Comparison of ENCODE assay signal across 29 cellular contexts in genomic region chr3:144995856-144996255, GRCh38.
"Had no signal": no experiment of that assay in that cellular context is flagged by ENCODE, and none has a peak within 500 bp of the region (broad histone marks: within the 10 kb centered on the region; RNA-seq: fewer than 3 reads in every experiment).

No MANE protein-coding gene starts in this region.

- DNase-seq: stimulated activated CD4-positive, alpha-beta T cell treated with anti-CD3 and anti-CD28 coated beads, Interleukin-2, amount 100 ng/mL, for 48 hours; stimulated activated CD4-positive, alpha-beta T cell treated with anti-CD3 and anti-CD28 coated beads, Interleukin-4, amount 100 ng/mL, for 1 hour; stimulated activated CD4-positive, alpha-beta T cell treated with anti-CD3 and anti-CD28 coated beads, Interleukin-4, amount 100 ng/mL, for 24 hours; stimulated activated CD4-positive, alpha-beta T cell treated with anti-CD3 and anti-CD28 coated beads, Interleukin-4, amount 100 ng/mL, for 4 hours; stimulated activated CD8-positive, alpha-beta memory T cell treated with anti-CD3 and anti-CD28 coated beads, Interleukin-4, amount 100 ng/mL, for 48 hours; stimulated activated naive B cell treated with anti-CD40 and anti-IgM and Interleukin-4, amounts not matched to agents 10 μg/mL and 1 μg/mL and 100 μg/mL, for 72 hours; stimulated activated naive CD4-positive, alpha-beta T cell; stimulated activated naive CD4-positive, alpha-beta T cell treated with Interleukin-2 at 50 U/mL for 16 hours; stimulated activated naive CD8-positive, alpha-beta T cell treated with anti-CD3 and anti-CD28 coated beads, Interleukin-15, amount 100 ng/mL, for 72 hours; stimulated activated naive CD8-positive, alpha-beta T cell treated with anti-CD3 and anti-CD28 coated beads, Interleukin-15, Interleukin-2, amounts not matched to agents 100 U/mL and 50 U/mL, for 24 hours; stomach; substantia nigra; testis; thyroid gland; tibial artery; transverse colon; trophoblast cell; upper lobe of left lung; upper lobe of right lung; uterus had no signal

- H3K4me1 ChIP-seq: stomach, suprapubic skin, testis, thyroid gland, tibial artery, tibial nerve, transverse colon, upper lobe of left lung, upper lobe of right lung, uterus, vagina had no signal

- H3K4me3 ChIP-seq: stomach, suprapubic skin, testis, thoracic aorta, thyroid gland, tibial artery, tibial nerve, transverse colon, upper lobe of left lung, upper lobe of right lung, uterus, vagina had no signal

- H3K4me1 Mint-ChIP-seq: stimulated activated effector memory CD8-positive, alpha-beta T cell treated with anti-CD3 and anti-CD28 coated beads, Interleukin-12 subunit alpha, Interleukin-12 subunit beta, amount 100 ng/mL, for 72 hours; stimulated activated memory B cell treated with anti-CD40 and anti-IgM and Interleukin-4, amounts not matched to agents 10 μg/mL and 1 μg/mL and 100 μg/mL, for 72 hours; stimulated activated naive B cell treated with anti-CD40 and anti-IgM and Interleukin-4, amounts not matched to agents 10 μg/mL and 1 μg/mL and 100 μg/mL, for 72 hours; stimulated activated naive CD8-positive, alpha-beta T cell treated with anti-CD3 and anti-CD28 coated beads, Interleukin-15, amount 100 ng/mL, for 72 hours had no signal

- H3K27me3 ChIP-seq: stomach, suprapubic skin, testis, thyroid gland, tibial artery, tibial nerve, transverse colon, upper lobe of left lung, upper lobe of right lung, uterus, vagina had no signal

- H3K9me3 Mint-ChIP-seq: type B pancreatic cell had no signal

- H3K27ac Mint-ChIP-seq: stimulated activated effector memory CD8-positive, alpha-beta T cell treated with anti-CD3 and anti-CD28 coated beads, Interleukin-12 subunit alpha, Interleukin-12 subunit beta, amount 100 ng/mL, for 72 hours; stimulated activated memory B cell treated with anti-CD40 and anti-IgM and Interleukin-4, amounts not matched to agents 10 μg/mL and 1 μg/mL and 100 μg/mL, for 72 hours; stimulated activated naive B cell treated with anti-CD40 and anti-IgM and Interleukin-4, amounts not matched to agents 10 μg/mL and 1 μg/mL and 100 μg/mL, for 72 hours; stimulated activated naive CD8-positive, alpha-beta T cell treated with anti-CD3 and anti-CD28 coated beads, Interleukin-15, amount 100 ng/mL, for 72 hours; stimulated activated naive CD8-positive, alpha-beta T cell treated with anti-CD3 and anti-CD28 coated beads, Interleukin-15, Interleukin-2, amounts not matched to agents 100 ng/mL and 50 ng/mL, for 24 hours; type B pancreatic cell had no signal

- H3K36me3 ChIP-seq: stomach, suprapubic skin, thoracic aorta, thyroid gland, tibial artery, tibial nerve, transverse colon, upper lobe of left lung, upper lobe of right lung, uterus, vagina had no signal

- FAIRE-seq: urothelium cell line had no signal

- H3K4me3 Mint-ChIP-seq: stimulated activated effector memory CD8-positive, alpha-beta T cell treated with anti-CD3 and anti-CD28 coated beads, Interleukin-12 subunit alpha, Interleukin-12 subunit beta, amount 100 ng/mL, for 72 hours; stimulated activated memory B cell treated with anti-CD40 and anti-IgM and Interleukin-4, amounts not matched to agents 10 μg/mL and 1 μg/mL and 100 μg/mL, for 72 hours; stimulated activated naive B cell treated with anti-CD40 and anti-IgM and Interleukin-4, amounts not matched to agents 10 μg/mL and 1 μg/mL and 100 μg/mL, for 72 hours; stimulated activated naive CD8-positive, alpha-beta T cell treated with anti-CD3 and anti-CD28 coated beads, Interleukin-15, amount 100 ng/mL, for 72 hours; stimulated activated naive CD8-positive, alpha-beta T cell treated with anti-CD3 and anti-CD28 coated beads, Interleukin-15, Interleukin-2, amounts not matched to agents 100 ng/mL and 50 ng/mL, for 24 hours; type B pancreatic cell had no signal

- H3K27me3 Mint-ChIP-seq: stimulated activated memory B cell treated with anti-CD40 and anti-IgM and Interleukin-4, amounts not matched to agents 10 μg/mL and 1 μg/mL and 100 μg/mL, for 72 hours; stimulated activated naive B cell treated with anti-CD40 and anti-IgM and Interleukin-4, amounts not matched to agents 10 μg/mL and 1 μg/mL and 100 μg/mL, for 72 hours; stimulated activated naive CD8-positive, alpha-beta T cell treated with anti-CD3 and anti-CD28 coated beads, Interleukin-15, amount 100 ng/mL, for 72 hours; stimulated activated naive CD8-positive, alpha-beta T cell treated with anti-CD3 and anti-CD28 coated beads, Interleukin-15, Interleukin-2, amounts not matched to agents 100 ng/mL and 50 ng/mL, for 24 hours; type B pancreatic cell had no signal

- H3K27ac ChIP-seq: stomach, suprapubic skin, testis, thoracic aorta, thyroid gland, tibial artery, tibial nerve, transverse colon, upper lobe of left lung, upper lobe of right lung, uterus, vagina had no signal

- H3K36me3 Mint-ChIP-seq: stimulated activated effector memory CD8-positive, alpha-beta T cell treated with anti-CD3 and anti-CD28 coated beads, Interleukin-12 subunit alpha, Interleukin-12 subunit beta, amount 100 ng/mL, for 72 hours; stimulated activated memory B cell treated with anti-CD40 and anti-IgM and Interleukin-4, amounts not matched to agents 10 μg/mL and 1 μg/mL and 100 μg/mL, for 72 hours; stimulated activated naive B cell treated with anti-CD40 and anti-IgM and Interleukin-4, amounts not matched to agents 10 μg/mL and 1 μg/mL and 100 μg/mL, for 72 hours; type B pancreatic cell had no signal

- ATAC-seq: stimulated activated effector memory CD8-positive, alpha-beta T cell treated with anti-CD3 and anti-CD28 coated beads, Interleukin-12 subunit alpha, Interleukin-12 subunit beta, amount 100 ng/mL, for 72 hours; stimulated activated memory B cell treated with anti-CD40 and anti-IgM and Interleukin-4, amounts not matched to agents 10 μg/mL and 1 μg/mL and 100 μg/mL, for 72 hours; stimulated activated naive B cell treated with anti-CD40 and anti-IgM and Interleukin-4, amounts not matched to agents 10 μg/mL and 1 μg/mL and 100 μg/mL, for 72 hours; stimulated activated naive CD8-positive, alpha-beta T cell treated with anti-CD3 and anti-CD28 coated beads, Interleukin-15, amount 100 ng/mL, for 72 hours; stimulated activated naive CD8-positive, alpha-beta T cell treated with anti-CD3 and anti-CD28 coated beads, Interleukin-15, Interleukin-2, amounts not matched to agents 100 U/mL and 50 U/mL, for 24 hours; upper lobe of right lung had no signal

- H3K9me3 ChIP-seq: suprapubic skin, testis, thoracic aorta, thyroid gland, tibial artery, transverse colon, upper lobe of right lung, uterus, vagina had no signal
